In genomic region chr3:13044496-13045244, GRCh38 we compare ENCODE assay signal across 17 cellular contexts. TPM values are rescaled to one million over a fixed set of nuclear protein-coding genes. Genes with fewer than 3 reads are reported as not detected.
A peak's percentile ranks its signal among the peaks of the same experiment; 100 is the strongest.
DNase-seq lines count a peak whose midpoint lies in the region; TF ChIP-seq lines count a peak whose summit lies in the region.
"Had no signal": no experiment of that assay in that cellular context is flagged by ENCODE, and none has a peak within 500 bp of the region (broad histone marks: within the 10 kb centered on the region; RNA-seq: fewer than 3 reads in every experiment).

No MANE protein-coding gene starts in this region.

- H3K9ac ChIP-seq in iPS-20b (ENCODE audit: low read depth, low read length), result 0 out of 2 replicates have a peak overlapping the region, but pooled peaks have one; percentile 21

- peaks cover 4% of the 10 kb centered on the region; the same call in 1 of the 2 replicates for H3K4me1 ChIP-seq in iPS-20b (ENCODE audit: insufficient read depth, low read length)
- H3K4me1 ChIP-seq in effector memory CD4-positive, alpha-beta T cell (ENCODE audit: control insufficient read depth, insufficient read depth, low read length, poor library complexity, severe bottlenecking), result no peaks in the 10 kb centered on the region
- H3K4me1 ChIP-seq in CD4-positive, alpha-beta memory T cell (ENCODE audit: insufficient read depth, low read length), result peaks cover 4% of the 10 kb centered on the region

- no peak for TF ChIP-seq CTCF in progenitor cell of endocrine pancreas (IDR thresholded peaks at IDR 0.05; ENCODE audit: unreplicated experiment)

- no peaks in the 10 kb centered on the region for H3K36me3 Mint-ChIP-seq in progenitor cell of endocrine pancreas (ENCODE audit: insufficient read depth)
- no peaks in the 10 kb centered on the region for H3K36me3 Mint-ChIP-seq in CD4-positive, alpha-beta memory T cell
- H3K36me3 Mint-ChIP-seq: naive thymus-derived CD4-positive, alpha-beta T cell had no signal

- peak overlapping the region; percentile 71 for H3K27ac Mint-ChIP-seq in progenitor cell of endocrine pancreas
- peak overlapping the region in 2 of 7 donors; percentile 52 to 62 for H3K27ac Mint-ChIP-seq in CD4-positive, alpha-beta memory T cell
- H3K27ac Mint-ChIP-seq: activated naive CD4-positive, alpha-beta T cell treated with anti-CD3 and anti-CD28 coated beads for 36 hours had no signal

- H3K9me3 ChIP-seq in iPS-20b (ENCODE audit: insufficient read depth, low read depth, low read length), result no peaks in the 10 kb centered on the region
- H3K9me3 ChIP-seq in effector memory CD4-positive, alpha-beta T cell (ENCODE audit: control insufficient read depth, low read length), result no peaks in the 10 kb centered on the region
- no peaks in the 10 kb centered on the region for H3K9me3 ChIP-seq in CD4-positive, alpha-beta memory T cell (ENCODE audit: control insufficient read depth in 1 of 2, low read length in 2 of 2)
- H3K9me3 ChIP-seq: left ventricle myocardium inferior, SJCRH30, suprapubic skin had no signal

- no peak overlapping the region for H3K4me3 ChIP-seq in iPS-20b (ENCODE audit: low read length)
- H3K4me3 ChIP-seq in effector memory CD4-positive, alpha-beta T cell (ENCODE audit: insufficient read depth, low read depth, low read length, poor library complexity, severe bottlenecking), result no peak overlapping the region
- H3K4me3 ChIP-seq in CD4-positive, alpha-beta memory T cell (ENCODE audit: low read length in 2 of 2), result no peak overlapping the region
- H3K4me3 ChIP-seq: left ventricle myocardium inferior, SJCRH30, suprapubic skin had no signal

- intact Hi-C loops in CD4-positive, alpha-beta memory T cell (cut with micrococcal nuclease), result no loop called here

- H3K27ac ChIP-seq in iPS-20b (ENCODE audit: low read length), result no peak overlapping the region
- H3K27ac ChIP-seq in effector memory CD4-positive, alpha-beta T cell (ENCODE audit: insufficient read depth, low read length, poor library complexity, severe bottlenecking), result no peak overlapping the region
- no peak overlapping the region for H3K27ac ChIP-seq in CD4-positive, alpha-beta memory T cell (ENCODE audit: low read depth, low read length)
- H3K27ac ChIP-seq: brain microvascular endothelial cell, left ventricle myocardium inferior, SJCRH30, suprapubic skin had no signal

- no peak overlapping the region for H3K4me3 Mint-ChIP-seq in progenitor cell of endocrine pancreas (ENCODE audit: low read depth)
- no peak overlapping the region for H3K4me3 Mint-ChIP-seq in CD4-positive, alpha-beta memory T cell
- H3K4me3 Mint-ChIP-seq: activated naive CD4-positive, alpha-beta T cell treated with anti-CD3 and anti-CD28 coated beads for 36 hours; naive thymus-derived CD4-positive, alpha-beta T cell had no signal

- H3K9me3 Mint-ChIP-seq in progenitor cell of endocrine pancreas (ENCODE audit: low read depth), result no peaks in the 10 kb centered on the region
- no peaks in the 10 kb centered on the region for H3K9me3 Mint-ChIP-seq in CD4-positive, alpha-beta memory T cell
- H3K9me3 Mint-ChIP-seq: activated naive CD4-positive, alpha-beta T cell treated with anti-CD3 and anti-CD28 coated beads for 36 hours; naive thymus-derived CD4-positive, alpha-beta T cell had no signal

- peaks cover 9% of the 10 kb centered on the region for H3K4me1 Mint-ChIP-seq in progenitor cell of endocrine pancreas (ENCODE audit: low read depth)
- H3K4me1 Mint-ChIP-seq in CD4-positive, alpha-beta memory T cell, result peaks cover 6 to 15% (median 9%) of the 10 kb centered on the region in 4 donors

- CTCF ChIA-PET in CD4-positive, alpha-beta memory T cell (lab: Charles Lee; ENCODE audit: partially characterized antibody), result no interaction called here

- H3K27me3 ChIP-seq in iPS-20b (ENCODE audit: insufficient read depth, low read length), result no peaks in the 10 kb centered on the region
- H3K27me3 ChIP-seq in effector memory CD4-positive, alpha-beta T cell (replicated peaks; ENCODE audit: control insufficient read depth, insufficient read depth, low read length, poor library complexity, severe bottlenecking), result no peaks in the 10 kb centered on the region
- H3K27me3 ChIP-seq in CD4-positive, alpha-beta memory T cell (ENCODE audit: insufficient read depth, low read length), result no peaks in the 10 kb centered on the region
- H3K27me3 ChIP-seq: suprapubic skin had no signal

- POLR2A ChIA-PET in CD4-positive, alpha-beta memory T cell (lab: Charles Lee; ENCODE audit: partially characterized antibody), result interaction anchor here (1.1 kb wide), 1 partner anchor 29 kb away, joined by 3 read pairs; no protein-coding TSS in a partner anchor

- DNase-seq in ELF-1 (ENCODE audit: low read depth, low spot score) (peak; percentile 81), NCI-H69 (lab: John Stamatoyannopoulos, UW) (peak; percentile 10), progenitor cell of endocrine pancreas (ENCODE audit: low spot score, unreplicated experiment) (no peak)
- DNase-seq in effector memory CD4-positive, alpha-beta T cell, result no peak
- no peak for DNase-seq in CD4-positive, alpha-beta memory T cell
- DNase-seq in activated T-cell treated with anti-CD3 and anti-CD28 coated beads, Interleukin-2, amount 50 U/mL, for 48 hours, result no peak
- DNase-seq: activated CD4-positive, alpha-beta T cell treated with anti-CD3 and anti-CD28 coated beads for 1 hour; activated CD8-positive, alpha-beta memory T cell treated with anti-CD3 and anti-CD28 coated beads, Interleukin-2, amount 50 U/mL, for 4 hours; activated naive CD4-positive, alpha-beta T cell treated with anti-CD3 and anti-CD28 coated beads for 36 hours; brain microvascular endothelial cell; EL; left ventricle myocardium inferior; naive thymus-derived CD4-positive, alpha-beta T cell; NCI-H2107; SJCRH30 had no signal

- H3K27me3 Mint-ChIP-seq in progenitor cell of endocrine pancreas, result peaks cover 22% of the 10 kb centered on the region
- H3K27me3 Mint-ChIP-seq in CD4-positive, alpha-beta memory T cell, result no peaks in the 10 kb centered on the region
- H3K27me3 Mint-ChIP-seq: naive thymus-derived CD4-positive, alpha-beta T cell had no signal

- H3K36me3 ChIP-seq in iPS-20b (ENCODE audit: insufficient read depth, low read depth, low read length), result no peaks in the 10 kb centered on the region
- no peaks in the 10 kb centered on the region for H3K36me3 ChIP-seq in effector memory CD4-positive, alpha-beta T cell (ENCODE audit: control insufficient read depth, insufficient read depth, low read length)
- H3K36me3 ChIP-seq in CD4-positive, alpha-beta memory T cell (ENCODE audit: insufficient read depth, low read length), result no peaks in the 10 kb centered on the region
- H3K36me3 ChIP-seq: brain microvascular endothelial cell, left ventricle myocardium inferior, SJCRH30, suprapubic skin had no signal

RNA-seq across cellular contexts. Expression of gene IQSEC1, which starts 28.6 kb away (rescaled TPM):
- 33.2 and 34.2 TPM in 2 replicates for total RNA-seq in progenitor cell of endocrine pancreas
- 10 to 100 TPM; 79.3 to 82.0 TPM for total RNA-seq in CD4-positive, alpha-beta memory T cell
- 10 to 100 TPM; 11.9 to 45.3 TPM for polyA plus RNA-seq in CD4-positive, alpha-beta memory T cell

Comparison
In these comparisons a context has a peak if more than half of its experiments do, and no peak if none do; other contexts are left out.
1. DNase-seq: peak in ELF-1 (single experiment) and NCI-H69 (single experiment); none in progenitor cell of endocrine pancreas (single experiment), effector memory CD4-positive, alpha-beta T cell (0 of 3), CD4-positive, alpha-beta memory T cell (0 of 5) and activated T-cell treated with anti-CD3 and anti-CD28 coated beads, Interleukin-2, amount 50 U/mL, for 48 hours (0 of 2).